Comparison of ENCODE assay signal across 34 cellular contexts in the genomic region with DNA sequence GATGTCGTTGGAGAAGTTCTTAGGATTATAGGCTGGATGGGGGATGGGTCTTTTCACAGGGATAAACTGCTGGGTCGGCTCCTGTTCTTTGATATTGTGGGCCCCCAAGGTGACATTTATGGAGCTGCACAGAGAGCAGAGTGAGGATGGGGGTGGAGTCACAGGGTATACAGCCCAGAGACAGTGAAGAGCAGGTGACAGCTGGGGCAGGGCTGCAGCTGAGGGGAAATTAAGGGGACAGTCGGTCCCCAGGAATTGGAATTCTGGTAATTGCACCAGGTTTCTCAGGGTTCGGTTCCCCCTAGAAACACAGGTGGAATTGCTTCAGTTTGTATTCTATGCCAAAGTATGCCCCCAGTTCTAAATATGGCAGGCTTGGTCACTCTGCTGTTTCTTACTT. TPM values are rescaled to one million over a fixed set of nuclear protein-coding genes. Genes with fewer than 3 reads are reported as not detected.
DNase-seq lines count a peak whose midpoint lies in the region; ATAC-seq and TF ChIP-seq lines count a peak whose summit lies in the region.
"Had no signal": no experiment of that assay in that cellular context is flagged by ENCODE, and none has a peak within 500 bp of the region (broad histone marks: within the 10 kb centered on the region; RNA-seq: fewer than 3 reads in every experiment).

No MANE protein-coding gene starts in this region.

- TF ChIP-seq CTCF in esophagus muscularis mucosa (IDR thresholded peaks at IDR 0.05) (no peak), vagina (IDR thresholded peaks at IDR 0.05) (no peak)

- H3K9me3 Mint-ChIP-seq in activated CD4-positive, alpha-beta T cell treated with anti-CD3 and anti-CD28 coated beads, Interleukin-2, amount 10 ng/mL, durations not matched to agents 7 days and 5 days = no peaks in the 10 kb centered on the region
- H3K9me3 Mint-ChIP-seq in CD8-positive, alpha-beta memory T cell = no peaks in the 10 kb centered on the region
- H3K9me3 Mint-ChIP-seq in activated T-cell treated with anti-CD3 and anti-CD28 coated beads, Interleukin-2, amount 50 U/mL, for 72 hours = peaks cover 0 to 2% of the 10 kb centered on the region in 2 donors

- DNase-seq in activated CD4-positive, alpha-beta T cell treated with anti-CD3 and anti-CD28 coated beads, Interleukin-2, amount 10 ng/mL, durations not matched to agents 7 days and 5 days = no peak
- DNase-seq in activated CD4-positive, alpha-beta T cell treated with anti-CD3 and anti-CD28 coated beads, Interleukin-2, amount 50 U/mL, for 1 hour = no peak
- no peak for DNase-seq in CD8-positive, alpha-beta memory T cell
- DNase-seq in activated T-cell treated with anti-CD3 and anti-CD28 coated beads, Interleukin-2, amount 50 U/mL, for 72 hours = no peak
- DNase-seq in esophagus muscularis mucosa (ENCODE audit: extremely low spot score) (peak; percentile 37), vagina (ENCODE audit: extremely low spot score in 2 of 2) (no peak)
- DNase-seq: activated CD4-positive, alpha-beta T cell treated with anti-CD3 and anti-CD28 coated beads for 48 hours; DND-41; effector CD8-positive, alpha-beta T cell; KG1; left colon; mammary epithelial cell; NCI-H1092 treated with DMSO at 0.1 percent for 48 hours; NCI-H187; NCI-H524 treated with DMSO at 0.1 percent for 48 hours; NK-92 treated with Interleukin-12 subunit alpha and Interleukin-12 subunit beta, amount 100 ng/mL, for 24 hours; ovary; retina; stimulated activated naive CD4-positive, alpha-beta T cell treated with Interleukin-2 at 50 U/mL for 16 hours; T-helper 9 cell had no signal

- H3K4me1 Mint-ChIP-seq in activated CD4-positive, alpha-beta T cell treated with anti-CD3 and anti-CD28 coated beads, Interleukin-2, amount 10 ng/mL, durations not matched to agents 7 days and 5 days = peaks cover 43% of the 10 kb centered on the region
- H3K4me1 Mint-ChIP-seq in CD8-positive, alpha-beta memory T cell = peaks cover 29 to 38% (median 30%) of the 10 kb centered on the region in 3 donors
- peaks cover 64% of the 10 kb centered on the region for H3K4me1 Mint-ChIP-seq in activated T-cell treated with anti-CD3 and anti-CD28 coated beads, Interleukin-2, amount 50 U/mL, for 72 hours (ENCODE audit: low read depth)
- H3K4me1 Mint-ChIP-seq: neural crest cell had no signal

- no peak overlapping the region for H3K27ac ChIP-seq in CD8-positive, alpha-beta memory T cell (ENCODE audit: low read depth, low read length)
- no peak overlapping the region for H3K27ac ChIP-seq in esophagus muscularis mucosa (replicated peaks in 1 of 4)
- no peak overlapping the region for H3K27ac ChIP-seq in vagina
- H3K27ac ChIP-seq: A549, coronary artery, HL-60, ovary, SK-N-MC, thoracic aorta had no signal

- no peaks in the 10 kb centered on the region for H3K27me3 ChIP-seq in CD8-positive, alpha-beta memory T cell (ENCODE audit: insufficient read depth, low read length, poor library complexity, severe bottlenecking)
- no peaks in the 10 kb centered on the region for H3K27me3 ChIP-seq in esophagus muscularis mucosa
- H3K27me3 ChIP-seq in vagina = no peaks in the 10 kb centered on the region
- H3K27me3 ChIP-seq: ovary had no signal

- peak overlapping the region; percentile 85 for H3K27ac Mint-ChIP-seq in activated CD4-positive, alpha-beta T cell treated with anti-CD3 and anti-CD28 coated beads, Interleukin-2, amount 10 ng/mL, durations not matched to agents 7 days and 5 days
- peak overlapping the region in 6 of 8 donors; percentile 18 to 95 (median 84) for H3K27ac Mint-ChIP-seq in CD8-positive, alpha-beta memory T cell
- peak overlapping the region; percentile 94 for H3K27ac Mint-ChIP-seq in activated T-cell treated with anti-CD3 and anti-CD28 coated beads, Interleukin-2, amount 50 U/mL, for 72 hours

- H3K4me3 Mint-ChIP-seq in activated CD4-positive, alpha-beta T cell treated with anti-CD3 and anti-CD28 coated beads, Interleukin-2, amount 10 ng/mL, durations not matched to agents 7 days and 5 days = peak overlapping the region; percentile 65
- H3K4me3 Mint-ChIP-seq in CD8-positive, alpha-beta memory T cell = peak overlapping the region in 4 of 7 donors; percentile 58 to 88 (median 70)
- H3K4me3 Mint-ChIP-seq in activated T-cell treated with anti-CD3 and anti-CD28 coated beads, Interleukin-2, amount 50 U/mL, for 72 hours = peak overlapping the region; percentile 87 to 96
- H3K4me3 Mint-ChIP-seq: neural crest cell had no signal

- peaks cover 1% of the 10 kb centered on the region for H3K27me3 Mint-ChIP-seq in activated CD4-positive, alpha-beta T cell treated with anti-CD3 and anti-CD28 coated beads, Interleukin-2, amount 10 ng/mL, durations not matched to agents 7 days and 5 days
- peaks cover 0 to 3% of the 10 kb centered on the region in 2 donors for H3K27me3 Mint-ChIP-seq in CD8-positive, alpha-beta memory T cell
- no peaks in the 10 kb centered on the region for H3K27me3 Mint-ChIP-seq in activated T-cell treated with anti-CD3 and anti-CD28 coated beads, Interleukin-2, amount 50 U/mL, for 72 hours (ENCODE audit: low read depth)

- H3K4me3 ChIP-seq in CD8-positive, alpha-beta memory T cell (ENCODE audit: low read length) = no peak overlapping the region
- H3K4me3 ChIP-seq in esophagus muscularis mucosa (no peak overlapping the region), vagina (no peak overlapping the region)
- H3K4me3 ChIP-seq: A549, coronary artery, HAP-1, ovary, SK-N-MC, skin epidermis, thoracic aorta had no signal

- TF ChIP-seq POLR2A in esophagus muscularis mucosa (IDR thresholded peaks at IDR 0.05; ENCODE audit: low read depth) (no peak), vagina (IDR thresholded peaks at IDR 0.05) (no peak)

- H3K36me3 ChIP-seq in CD8-positive, alpha-beta memory T cell (ENCODE audit: insufficient read depth, low read length) = no peaks in the 10 kb centered on the region
- H3K36me3 ChIP-seq in esophagus muscularis mucosa = no peaks in the 10 kb centered on the region
- H3K36me3 ChIP-seq in vagina = no peaks in the 10 kb centered on the region
- H3K36me3 ChIP-seq: HAP-1, ovary, thoracic aorta had no signal

- intact Hi-C loops in esophagus muscularis mucosa (cut with DNase I) = no loop called here
- intact Hi-C loops in vagina (cut with DNase I) = no loop called here

- POLR2A ChIA-PET in activated CD4-positive, alpha-beta T cell treated with anti-CD3 and anti-CD28 coated beads, Interleukin-2, amount 10 ng/mL, durations not matched to agents 7 days and 5 days (lab: Charles Lee) = interaction anchor here (1.0 kb wide), 1 partner anchor 61 kb away, joined by 4 read pairs; no protein-coding TSS in a partner anchor
- POLR2A ChIA-PET in CD8-positive, alpha-beta memory T cell (lab: Charles Lee) = no interaction called here

- TF ChIP-seq EP300 in esophagus muscularis mucosa (IDR thresholded peaks at IDR 0.05) = no peak

- no peaks in the 10 kb centered on the region for H3K9me3 ChIP-seq in CD8-positive, alpha-beta memory T cell (ENCODE audit: low read length)
- H3K9me3 ChIP-seq in esophagus muscularis mucosa (no peaks in the 10 kb centered on the region), vagina (no peaks in the 10 kb centered on the region)
- H3K9me3 ChIP-seq: A549, HAP-1, ovary, thoracic aorta had no signal

- no peak for ATAC-seq in activated T-cell treated with anti-CD3 and anti-CD28 coated beads, Interleukin-2, amount 50 U/mL, for 72 hours (replicated peaks in 1 of 2)
- ATAC-seq in HG03469 (IDR thresholded peaks at IDR 0.05; ENCODE audit: unreplicated experiment) (no peak), HG03095 (IDR thresholded peaks at IDR 0.05; ENCODE audit: unreplicated experiment) (no peak)
- ATAC-seq: A549, left colon had no signal

- peaks cover 6% of the 10 kb centered on the region for H3K36me3 Mint-ChIP-seq in activated CD4-positive, alpha-beta T cell treated with anti-CD3 and anti-CD28 coated beads, Interleukin-2, amount 10 ng/mL, durations not matched to agents 7 days and 5 days (ENCODE audit: low read depth)
- H3K36me3 Mint-ChIP-seq in CD8-positive, alpha-beta memory T cell = peaks cover 0 to 2% (median 0%) of the 10 kb centered on the region in 3 donors
- H3K36me3 Mint-ChIP-seq in activated T-cell treated with anti-CD3 and anti-CD28 coated beads, Interleukin-2, amount 50 U/mL, for 72 hours (ENCODE audit: insufficient read depth in 2 of 2) = peaks cover 15 to 30% of the 10 kb centered on the region in 2 donors

- peaks cover 14% of the 10 kb centered on the region for H3K4me1 ChIP-seq in CD8-positive, alpha-beta memory T cell (ENCODE audit: insufficient read depth, low read length)
- H3K4me1 ChIP-seq in esophagus muscularis mucosa = no peaks in the 10 kb centered on the region
- peaks cover 8% of the 10 kb centered on the region for H3K4me1 ChIP-seq in vagina
- H3K4me1 ChIP-seq: A549, HAP-1 had no signal

- CTCF ChIA-PET in activated CD4-positive, alpha-beta T cell treated with anti-CD3 and anti-CD28 coated beads, Interleukin-2, amount 10 ng/mL, durations not matched to agents 7 days and 5 days (lab: Charles Lee) = no interaction called here
- CTCF ChIA-PET in CD8-positive, alpha-beta memory T cell (lab: Charles Lee) = no interaction called here

- WGBS in esophagus muscularis mucosa = 64% methylated on average over 3 of the region's 4 CpGs

RNA-seq across cellular contexts. Expression of gene GZMB, which starts 1.7 kb away (rescaled TPM):
- total RNA-seq in activated CD4-positive, alpha-beta T cell treated with anti-CD3 and anti-CD28 coated beads, Interleukin-2, amount 10 ng/mL, durations not matched to agents 7 days and 5 days = 100 to 1,000 TPM in 1 of 2 experiments, 10 to 100 TPM in 1; 77.5 to 105 TPM
- total RNA-seq in CD8-positive, alpha-beta memory T cell = 1,000 to 10,000 TPM; 2,724 to 2,866 TPM
- polyA plus RNA-seq in CD8-positive, alpha-beta memory T cell = 78.6 TPM
- 1,000 to 10,000 TPM; 2,205 to 2,852 TPM for total RNA-seq in activated T-cell treated with anti-CD3 and anti-CD28 coated beads, Interleukin-2, amount 50 U/mL, for 72 hours
- total RNA-seq in esophagus muscularis mucosa (10 to 100 TPM in 1 of 4 donors, under 1 TPM in 1, not detected in 2; 0.91 to 11.9 TPM), vagina (2.2 TPM)
- total RNA-seq: epithelial cell of proximal tubule, glomerular endothelial cell, mammary epithelial cell, MCF 10A, neural crest cell, urinary bladder had no signal
- polyA plus RNA-seq: A549, mammary epithelial cell had no signal

RNA-seq across cellular contexts. Expression of gene GZMH, which starts 22.9 kb away (rescaled TPM):
- 1 to 10 TPM; 1.9 to 2.8 TPM for total RNA-seq in activated CD4-positive, alpha-beta T cell treated with anti-CD3 and anti-CD28 coated beads, Interleukin-2, amount 10 ng/mL, durations not matched to agents 7 days and 5 days
- total RNA-seq in CD8-positive, alpha-beta memory T cell = 100 to 1,000 TPM; 125 to 131 TPM
- 336 TPM for polyA plus RNA-seq in CD8-positive, alpha-beta memory T cell
- total RNA-seq in activated T-cell treated with anti-CD3 and anti-CD28 coated beads, Interleukin-2, amount 50 U/mL, for 72 hours = 10 to 100 TPM; 32.3 to 74.2 TPM
- total RNA-seq in esophagus muscularis mucosa (1 to 10 TPM in 1 of 4 donors, under 1 TPM in 2, not detected in 1; 0.50 to 1.3 (median 0.97) TPM), vagina (not detected)
- total RNA-seq: epithelial cell of proximal tubule, glomerular endothelial cell, left colon, mammary epithelial cell, MCF 10A, neural crest cell, urinary bladder had no signal
- polyA plus RNA-seq: A549, mammary epithelial cell had no signal

RNA-seq across cellular contexts. Expression of gene CTSG, which starts 56.3 kb away (rescaled TPM):
- not detected for total RNA-seq in activated CD4-positive, alpha-beta T cell treated with anti-CD3 and anti-CD28 coated beads, Interleukin-2, amount 10 ng/mL, durations not matched to agents 7 days and 5 days
- not detected for total RNA-seq in CD8-positive, alpha-beta memory T cell
- not detected for polyA plus RNA-seq in CD8-positive, alpha-beta memory T cell
- total RNA-seq in activated T-cell treated with anti-CD3 and anti-CD28 coated beads, Interleukin-2, amount 50 U/mL, for 72 hours = not detected
- total RNA-seq in esophagus muscularis mucosa (10 to 100 TPM in 1 of 4 donors, 1 to 10 TPM in 3; 2.1 to 29.8 (median 7.5) TPM), vagina (1.5 TPM)
- total RNA-seq: epithelial cell of proximal tubule, glomerular endothelial cell, mammary epithelial cell, MCF 10A, neural crest cell had no signal
- polyA plus RNA-seq: A549, mammary epithelial cell had no signal

Comparison
In these comparisons a context has a peak if more than half of its experiments do, and no peak if none do; other contexts are left out.
1. RNA of gene GZMB, which starts 1.7 kb away (total RNA-seq): 2,724 to 2,866 TPM in CD8-positive, alpha-beta memory T cell and 2,205 to 2,852 TPM in activated T-cell treated with anti-CD3 and anti-CD28 coated beads, Interleukin-2, amount 50 U/mL, for 72 hours; 77.5 to 105 TPM in activated CD4-positive, alpha-beta T cell treated with anti-CD3 and anti-CD28 coated beads, Interleukin-2, amount 10 ng/mL, durations not matched to agents 7 days and 5 days, 2.2 TPM in vagina (single experiment) and 0.91 to 11.9 TPM in esophagus muscularis mucosa; every median in the first group is over 10 times any median in the second.
2. RNA of gene GZMH, which starts 22.9 kb away (total RNA-seq): 125 to 131 TPM in CD8-positive, alpha-beta memory T cell and 32.3 to 74.2 TPM in activated T-cell treated with anti-CD3 and anti-CD28 coated beads, Interleukin-2, amount 50 U/mL, for 72 hours; 1.9 to 2.8 TPM in activated CD4-positive, alpha-beta T cell treated with anti-CD3 and anti-CD28 coated beads, Interleukin-2, amount 10 ng/mL, durations not matched to agents 7 days and 5 days, 0.50 to 1.3 TPM in esophagus muscularis mucosa and not detected in vagina (single experiment); every median in the first group is over 4 times any median in the second.
3. Peak in every context shown above with its lines, with median percentiles within 50 percentile points of each other: H3K27ac Mint-ChIP-seq and H3K4me3 Mint-ChIP-seq.